21 cellular contexts compared by ENCODE assay signal in the genomic region with DNA sequence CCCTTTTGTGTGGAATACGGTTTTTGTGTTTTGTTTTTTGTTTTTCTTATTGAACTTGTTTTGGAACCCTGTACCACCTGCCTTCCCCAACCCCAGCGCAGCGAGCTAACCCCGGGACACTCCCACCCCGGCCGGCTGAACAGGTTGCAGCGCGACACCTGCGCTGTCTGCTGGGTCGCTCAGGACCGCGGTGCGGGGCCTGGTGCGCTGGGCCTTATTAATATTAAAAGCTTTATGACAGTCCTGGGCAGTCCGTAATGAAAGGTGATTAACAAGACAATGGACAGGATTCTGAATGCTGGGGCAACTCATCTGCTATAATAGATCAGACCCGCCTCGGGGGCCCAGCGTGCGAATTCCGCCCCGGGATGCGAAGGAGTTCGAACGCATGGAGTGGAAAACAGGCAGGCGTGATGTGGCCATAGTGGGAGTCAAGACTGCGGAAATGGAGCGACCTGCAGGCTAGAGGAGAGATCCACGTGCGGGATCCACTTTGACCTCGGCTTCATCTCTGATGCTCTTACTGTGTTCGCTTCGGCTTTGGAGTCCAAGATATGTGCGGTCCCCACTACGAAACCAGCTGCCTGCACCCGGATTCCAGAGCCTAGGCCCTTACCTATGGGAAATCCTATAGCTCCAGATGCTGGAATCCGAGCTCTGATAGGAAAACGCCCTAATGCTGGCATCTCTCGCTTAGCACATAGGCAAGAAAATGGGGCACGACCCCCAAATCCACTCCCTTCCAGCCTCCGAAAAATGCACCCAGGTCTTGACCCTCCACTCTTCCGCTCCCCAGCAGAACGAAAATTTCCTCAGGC.
A peak's percentile ranks its signal among the peaks of the same experiment; 100 is the strongest.
DNase-seq lines count a peak whose midpoint lies in the region; ATAC-seq and TF ChIP-seq lines count a peak whose summit lies in the region.
"Had no signal": no experiment of that assay in that cellular context is flagged by ENCODE, and none has a peak within 500 bp of the region (broad histone marks: within the 10 kb centered on the region; RNA-seq: fewer than 3 reads in every experiment).

No MANE protein-coding gene starts in this region.

- CTCF ChIA-PET in activated naive CD4-positive, alpha-beta T cell treated with anti-CD3 and anti-CD28 coated beads, Interleukin-2, amount 10 ng/mL, durations not matched to agents 7 days and 5 days (lab: Charles Lee), result no interaction called here
- CTCF ChIA-PET in A673 (lab: Charles Lee), result no interaction called here

- TF ChIP-seq CTCF in brain (conservative IDR thresholded peaks at IDR 0.05) (no peak), A673 (conservative IDR thresholded peaks at IDR 0.05; ENCODE audit: low read depth, low read length) (no peak)

- POLR2A ChIA-PET in A673 (lab: Charles Lee; ENCODE audit: low non-redundant PET), result no interaction called here

- DNase-seq in activated naive CD4-positive, alpha-beta T cell treated with anti-CD3 and anti-CD28 coated beads, Interleukin-2, amount 10 ng/mL, durations not matched to agents 7 days and 5 days, result no peak
- DNase-seq in activated naive CD4-positive, alpha-beta T cell treated with anti-CD3 and anti-CD28 coated beads, Interleukin-2, amount 50 U/mL, for 72 hours (ENCODE audit: low spot score in 2 of 2), result no peak
- DNase-seq in left kidney (ENCODE audit: low read depth, low spot score), result peak; percentile 33
- DNase-seq in stimulated activated effector memory CD8-positive, alpha-beta T cell treated with anti-CD3 and anti-CD28 coated beads, Interleukin-12 subunit alpha, Interleukin-12 subunit beta, amount 100 ng/mL, for 72 hours (ENCODE audit: low spot score in 2 of 2), result no peak
- DNase-seq in substantia nigra (lab: John Stamatoyannopoulos, UW), result no peak
- no peak for DNase-seq in hippocampal formation (lab: John Stamatoyannopoulos, UW)
- DNase-seq in A673 (ENCODE audit: low spot score), result no peak
- DNase-seq: activated gamma-delta T cell; NCI-H2171; NK-92 treated with Interleukin-12 subunit alpha and Interleukin-12 subunit beta, amount 100 ng/mL, for 24 hours; ovary; small intestine; transverse colon had no signal

- no TSS peak for BruUV-seq in A673 (replicated peaks; lab: Mats Ljungman, UMichigan)

- H3K27me3 Mint-ChIP-seq in activated naive CD4-positive, alpha-beta T cell treated with anti-CD3 and anti-CD28 coated beads, Interleukin-2, amount 10 ng/mL, durations not matched to agents 7 days and 5 days, result peaks cover 60% of the 10 kb centered on the region
- peaks cover 95% of the 10 kb centered on the region for H3K27me3 Mint-ChIP-seq in brain

- H3K4me1 Mint-ChIP-seq in activated naive CD4-positive, alpha-beta T cell treated with anti-CD3 and anti-CD28 coated beads, Interleukin-2, amount 10 ng/mL, durations not matched to agents 7 days and 5 days, result peaks cover 12% of the 10 kb centered on the region
- peaks cover 26% of the 10 kb centered on the region for H3K4me1 Mint-ChIP-seq in brain
- peaks cover 12% of the 10 kb centered on the region for H3K4me1 Mint-ChIP-seq in stimulated activated effector memory CD8-positive, alpha-beta T cell treated with anti-CD3 and anti-CD28 coated beads, Interleukin-12 subunit alpha, Interleukin-12 subunit beta, amount 100 ng/mL, for 72 hours
- H3K4me1 Mint-ChIP-seq: stimulated activated memory B cell treated with anti-CD40 and anti-IgM and Interleukin-4, amounts not matched to agents 10 μg/mL and 1 μg/mL and 100 μg/mL, for 72 hours had no signal

- no peaks in the 10 kb centered on the region for H3K36me3 Mint-ChIP-seq in activated naive CD4-positive, alpha-beta T cell treated with anti-CD3 and anti-CD28 coated beads, Interleukin-2, amount 10 ng/mL, durations not matched to agents 7 days and 5 days
- no peaks in the 10 kb centered on the region for H3K36me3 Mint-ChIP-seq in activated naive CD4-positive, alpha-beta T cell treated with anti-CD3 and anti-CD28 coated beads, Interleukin-2, amount 50 U/mL, for 72 hours
- no peaks in the 10 kb centered on the region for H3K36me3 Mint-ChIP-seq in brain
- no peaks in the 10 kb centered on the region for H3K36me3 Mint-ChIP-seq in stimulated activated effector memory CD8-positive, alpha-beta T cell treated with anti-CD3 and anti-CD28 coated beads, Interleukin-12 subunit alpha, Interleukin-12 subunit beta, amount 100 ng/mL, for 72 hours
- H3K36me3 Mint-ChIP-seq: stimulated activated memory B cell treated with anti-CD40 and anti-IgM and Interleukin-4, amounts not matched to agents 10 μg/mL and 1 μg/mL and 100 μg/mL, for 72 hours had no signal

- ATAC-seq in activated naive CD4-positive, alpha-beta T cell treated with anti-CD3 and anti-CD28 coated beads, Interleukin-2, amount 50 U/mL, for 72 hours, result no peak
- ATAC-seq in stimulated activated effector memory CD8-positive, alpha-beta T cell treated with anti-CD3 and anti-CD28 coated beads, Interleukin-12 subunit alpha, Interleukin-12 subunit beta, amount 100 ng/mL, for 72 hours, result no peak
- ATAC-seq: activated CD4-positive, CD25-positive, alpha-beta regulatory T cell treated with anti-CD3 and anti-CD28 coated beads, Interleukin-2, amount 50 U/mL, for 24 hours; Right ventricle myocardium inferior; stimulated activated memory B cell treated with anti-CD40 and anti-IgM and Interleukin-4, amounts not matched to agents 10 μg/mL and 1 μg/mL and 100 μg/mL, for 72 hours had no signal

- no peaks in the 10 kb centered on the region for H3K36me3 ChIP-seq in A673 (ENCODE audit: insufficient read depth, low read length, poor library complexity, severe bottlenecking)
- H3K36me3 ChIP-seq: esophagus muscularis mucosa, ovary, transverse colon had no signal

- H3K4me1 ChIP-seq in A673 (ENCODE audit: insufficient read depth, low read length, poor library complexity, severe bottlenecking), result peaks cover 9% of the 10 kb centered on the region

- no peak overlapping the region for H3K27ac ChIP-seq in substantia nigra (ENCODE audit: low read depth, low read length, poor library complexity, severe bottlenecking)
- H3K27ac ChIP-seq in A673 (ENCODE audit: low read depth, low read length, poor library complexity, severe bottlenecking), result no peak overlapping the region
- H3K27ac ChIP-seq: esophagus muscularis mucosa, HL-60, KMS-11, ovary, transverse colon had no signal

- no peak overlapping the region for H3K4me3 Mint-ChIP-seq in activated naive CD4-positive, alpha-beta T cell treated with anti-CD3 and anti-CD28 coated beads, Interleukin-2, amount 10 ng/mL, durations not matched to agents 7 days and 5 days
- H3K4me3 Mint-ChIP-seq in brain, result peak overlapping the region; percentile 73 to 85 (median 75)
- H3K4me3 Mint-ChIP-seq in stimulated activated effector memory CD8-positive, alpha-beta T cell treated with anti-CD3 and anti-CD28 coated beads, Interleukin-12 subunit alpha, Interleukin-12 subunit beta, amount 100 ng/mL, for 72 hours, result peak overlapping the region; percentile 24
- H3K4me3 Mint-ChIP-seq: dendritic cell treated with granulocyte-macrophage colony-stimulating factor and Interleukin-4, amounts not matched to agents 40 ng/mL and 50 ng/mL, for 4 days; stimulated activated memory B cell treated with anti-CD40 and anti-IgM and Interleukin-4, amounts not matched to agents 10 μg/mL and 1 μg/mL and 100 μg/mL, for 72 hours had no signal

- intact Hi-C loops in A673 (cut with micrococcal nuclease; ENCODE audit: unreplicated experiment), result no loop called here

- peaks cover 91% of the 10 kb centered on the region for H3K27me3 ChIP-seq in A673 (replicated peaks; ENCODE audit: insufficient read depth, low read depth, low read length, poor library complexity)
- H3K27me3 ChIP-seq: ovary had no signal

- H3K4me3 ChIP-seq in A673 (ENCODE audit: low read depth, low read length, poor library complexity, severe bottlenecking), result no peak overlapping the region
- H3K4me3 ChIP-seq: ovary, transverse colon had no signal

- H3K9me3 ChIP-seq in A673 (ENCODE audit: low read depth, low read length, poor library complexity, severe bottlenecking), result no peaks in the 10 kb centered on the region
- H3K9me3 ChIP-seq: esophagus muscularis mucosa, transverse colon had no signal

- no peaks in the 10 kb centered on the region for H3K9me3 Mint-ChIP-seq in activated naive CD4-positive, alpha-beta T cell treated with anti-CD3 and anti-CD28 coated beads, Interleukin-2, amount 10 ng/mL, durations not matched to agents 7 days and 5 days
- H3K9me3 Mint-ChIP-seq in activated naive CD4-positive, alpha-beta T cell treated with anti-CD3 and anti-CD28 coated beads, Interleukin-2, amount 50 U/mL, for 72 hours, result no peaks in the 10 kb centered on the region
- H3K9me3 Mint-ChIP-seq in brain, result peaks cover 2 to 20% (median 4%) of the 10 kb centered on the region in 5 experiments
- H3K9me3 Mint-ChIP-seq in stimulated activated effector memory CD8-positive, alpha-beta T cell treated with anti-CD3 and anti-CD28 coated beads, Interleukin-12 subunit alpha, Interleukin-12 subunit beta, amount 100 ng/mL, for 72 hours, result no peaks in the 10 kb centered on the region
- H3K9me3 Mint-ChIP-seq: dendritic cell treated with granulocyte-macrophage colony-stimulating factor and Interleukin-4, amounts not matched to agents 40 ng/mL and 50 ng/mL, for 4 days; stimulated activated memory B cell treated with anti-CD40 and anti-IgM and Interleukin-4, amounts not matched to agents 10 μg/mL and 1 μg/mL and 100 μg/mL, for 72 hours had no signal

- peak overlapping the region; percentile 33 for H3K27ac Mint-ChIP-seq in activated naive CD4-positive, alpha-beta T cell treated with anti-CD3 and anti-CD28 coated beads, Interleukin-2, amount 10 ng/mL, durations not matched to agents 7 days and 5 days
- no peak overlapping the region for H3K27ac Mint-ChIP-seq in activated naive CD4-positive, alpha-beta T cell treated with anti-CD3 and anti-CD28 coated beads, Interleukin-2, amount 50 U/mL, for 72 hours
- peak overlapping the region in 1 of 5 experiments; percentile 82 for H3K27ac Mint-ChIP-seq in brain
- no peak overlapping the region for H3K27ac Mint-ChIP-seq in stimulated activated effector memory CD8-positive, alpha-beta T cell treated with anti-CD3 and anti-CD28 coated beads, Interleukin-12 subunit alpha, Interleukin-12 subunit beta, amount 100 ng/mL, for 72 hours
- H3K27ac Mint-ChIP-seq: dendritic cell treated with granulocyte-macrophage colony-stimulating factor and Interleukin-4, amounts not matched to agents 40 ng/mL and 50 ng/mL, for 4 days; stimulated activated memory B cell treated with anti-CD40 and anti-IgM and Interleukin-4, amounts not matched to agents 10 μg/mL and 1 μg/mL and 100 μg/mL, for 72 hours had no signal
